ENCODE assay signal across 11 cellular contexts in the genomic region with DNA sequence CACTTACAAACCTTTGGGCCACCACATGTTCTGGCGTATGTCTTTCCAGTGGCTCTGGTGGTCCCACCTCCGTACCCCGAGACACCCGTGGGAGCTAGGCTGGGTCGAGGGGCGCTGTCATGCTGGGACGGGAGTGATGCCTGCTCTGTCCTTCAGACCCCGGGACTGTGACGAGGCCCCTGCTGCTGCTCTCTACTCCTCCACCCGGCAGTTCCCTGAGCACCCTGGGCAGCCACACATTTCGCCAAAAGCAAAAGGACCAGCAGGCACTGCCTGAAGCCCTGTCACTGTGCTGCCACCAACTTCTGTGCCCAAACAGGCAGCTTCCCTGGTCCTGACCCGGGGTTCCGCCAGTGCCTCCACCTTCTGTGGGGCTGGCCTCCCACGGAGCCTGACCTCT. TPM values are rescaled to one million over a fixed set of nuclear protein-coding genes. Genes with fewer than 3 reads are reported as not detected.
"Had no signal": no experiment of that assay in that cellular context is flagged by ENCODE, and none has a peak within 500 bp of the region (broad histone marks: within the 10 kb centered on the region; RNA-seq: fewer than 3 reads in every experiment).

No MANE protein-coding gene starts in this region.

- H3K4me1 ChIP-seq: HAP-1 had no signal

- H3K27ac Mint-ChIP-seq: HFFc6, IgD-negative memory B cell had no signal

- H3K4me3 ChIP-seq: GM23248, HAP-1 had no signal

- H3K4me1 Mint-ChIP-seq: IgD-negative memory B cell had no signal

- H2AFZ ChIP-seq: GM23248 had no signal

- H3K36me3 Mint-ChIP-seq: IgD-negative memory B cell had no signal

- H3K27ac ChIP-seq: GM23248, HL-60 had no signal

- H3K9me3 Mint-ChIP-seq: HFFc6, IgD-negative memory B cell had no signal

- H3K9me3 ChIP-seq: HAP-1 had no signal

- H3K4me3 Mint-ChIP-seq: HFFc6, IgD-negative memory B cell had no signal

- DNase-seq: GM23248, GOT3, H7, HFFc6 had no signal

- ATAC-seq: HCT116, HepG2 had no signal

- FAIRE-seq: HepG2 had no signal

- H3K9ac ChIP-seq: GM23248 had no signal

- H3K36me3 ChIP-seq: HAP-1 had no signal

RNA-seq across cellular contexts. Expression of a gene that starts 15.5 kb away (rescaled TPM):
- total RNA-seq: GM23248, H4, HFFc6, HT1080 had no signal
- polyA plus RNA-seq: IgD-negative memory B cell had no signal

RNA-seq across cellular contexts. Expression of a gene that starts 28.6 kb away (rescaled TPM):
- total RNA-seq: GM23248, H4, H7, HepG2, HFFc6, HT1080 had no signal
- polyA plus RNA-seq: GM23248, HepG2, IgD-negative memory B cell had no signal
